In genomic region chr9:35619800-35620158, GRCh38 we compare ENCODE assay signal across 1 cellular context.
TF ChIP-seq lines count a peak whose summit lies in the region.

No MANE protein-coding gene starts in this region.

TF ChIP-seq in H1, 55 proteins besides CTCF, POLR2A, EP300 and RAD21:
- no peak for TF ChIP-seq NANOG (IDR thresholded peaks at IDR 0.05; ENCODE audit: insufficient read depth, low read depth, low read length, poor library complexity, severe bottlenecking)
- TF ChIP-seq SP2 (IDR thresholded peaks at IDR 0.05; ENCODE audit: low read length): no peak
- TF ChIP-seq SIN3A (conservative IDR thresholded peaks at IDR 0.05 in 1 of 2, IDR thresholded peaks at IDR 0.05 in 1 of 2; ENCODE audit: low read depth in 1 of 2, low read length in 2 of 2): no peak
- TF ChIP-seq TAF7 (optimal IDR thresholded peaks at IDR 0.05; ENCODE audit: borderline replicate concordance, low read depth, low read length): no peak
- TF ChIP-seq TBP (IDR thresholded peaks at IDR 0.05; ENCODE audit: low read depth, low read length): no peak
- no peak for TF ChIP-seq POLR2AphosphoS5 (IDR thresholded peaks at IDR 0.05; ENCODE audit: low read depth, low read length)
- TF ChIP-seq MAFK (IDR thresholded peaks at IDR 0.05; ENCODE audit: low read depth, low read length): no peak
- no peak for TF ChIP-seq FOSL1 (IDR thresholded peaks at IDR 0.05; ENCODE audit: insufficient read depth, low read depth, low read length)
- TF ChIP-seq JUND (IDR thresholded peaks at IDR 0.05; ENCODE audit: low read length): no peak
